In the genomic region with DNA sequence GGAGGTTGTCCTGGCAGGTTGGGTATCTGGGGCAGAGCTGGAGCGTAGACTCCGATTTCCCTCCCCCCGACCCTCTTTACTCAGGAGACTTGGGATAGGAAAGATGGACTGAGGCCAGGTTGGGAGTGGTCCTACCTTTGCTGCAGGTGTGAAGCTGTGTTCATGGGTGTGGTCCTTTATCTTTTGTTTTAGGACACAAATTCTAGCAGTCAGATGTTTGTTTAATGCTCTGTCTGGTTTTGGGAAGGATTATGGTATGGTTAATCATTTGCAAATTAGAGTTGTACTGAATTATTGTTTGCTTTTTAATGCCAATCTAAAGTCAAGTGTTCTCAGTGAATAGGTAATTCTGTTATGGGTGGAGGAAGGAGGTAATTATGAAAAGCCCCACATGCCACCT, we compare ENCODE assay signal across 11 cellular contexts. TPM values are rescaled to one million over a fixed set of nuclear protein-coding genes. Genes with fewer than 3 reads are reported as not detected.
DNase-seq lines count a peak whose midpoint lies in the region; FAIRE-seq and TF ChIP-seq lines count a peak whose summit lies in the region.
"Had no signal": no experiment of that assay in that cellular context is flagged by ENCODE, and none has a peak within 500 bp of the region (broad histone marks: within the 10 kb centered on the region; RNA-seq: fewer than 3 reads in every experiment).

No MANE protein-coding gene starts in this region.

- TF ChIP-seq CTCF in brain (conservative IDR thresholded peaks at IDR 0.05) = no peak
- TF ChIP-seq CTCF in osteocyte (IDR thresholded peaks at IDR 0.05) = no peak

- H3K9me3 Mint-ChIP-seq in T-helper 2 cell treated with Interferon-gamma antibody and Interleukin-4, amounts not matched to agents 5 μg/mL and 100 μg/mL, for 36 hours = no peaks in the 10 kb centered on the region
- no peaks in the 10 kb centered on the region for H3K9me3 Mint-ChIP-seq in brain
- H3K9me3 Mint-ChIP-seq in osteocyte (ENCODE audit: unreplicated experiment) = no peaks in the 10 kb centered on the region

- H3K4me1 Mint-ChIP-seq in T-helper 2 cell treated with Interferon-gamma antibody and Interleukin-4, amounts not matched to agents 5 μg/mL and 100 μg/mL, for 36 hours (ENCODE audit: low read depth) = peaks cover 89% of the 10 kb centered on the region
- peaks cover 71% of the 10 kb centered on the region for H3K4me1 Mint-ChIP-seq in brain
- H3K4me1 Mint-ChIP-seq in osteocyte (ENCODE audit: unreplicated experiment) = peaks cover 68% of the 10 kb centered on the region

- DNase-seq in T-helper 2 cell treated with Interferon-gamma antibody and Interleukin-4, amounts not matched to agents 5 μg/mL and 100 μg/mL, for 36 hours (ENCODE audit: low spot score) = no peak
- DNase-seq in T-helper 2 cell (no peak), NCI-H526 (lab: John Stamatoyannopoulos, UW) (peak; percentile 30 to 35), osteocyte (ENCODE audit: extremely low spot score, unreplicated experiment) (no peak), hypothalamus (lab: John Stamatoyannopoulos, UW) (no peak), RCC 7860 (ENCODE audit: low spot score) (no peak)
- no peak for DNase-seq in effector memory CD4-positive, alpha-beta T cell
- DNase-seq: activated CD8-positive, alpha-beta memory T cell treated with anti-CD3 and anti-CD28 coated beads for 24 hours; MV-4-11; occipital lobe had no signal

- FAIRE-seq in RCC 7860 (lab: Jason Lieb, UNC) = no peak

- peaks cover 33% of the 10 kb centered on the region for H3K4me1 ChIP-seq in effector memory CD4-positive, alpha-beta T cell (ENCODE audit: control insufficient read depth, insufficient read depth, low read length, poor library complexity, severe bottlenecking)

- peaks cover 3% of the 10 kb centered on the region for H3K36me3 ChIP-seq in effector memory CD4-positive, alpha-beta T cell (ENCODE audit: control insufficient read depth, insufficient read depth, low read length)

- no peak overlapping the region for H3K27ac ChIP-seq in effector memory CD4-positive, alpha-beta T cell (ENCODE audit: insufficient read depth, low read length, poor library complexity, severe bottlenecking)

- peak overlapping the region; percentile 72 for H3K4me3 Mint-ChIP-seq in T-helper 2 cell treated with Interferon-gamma antibody and Interleukin-4, amounts not matched to agents 5 μg/mL and 100 μg/mL, for 36 hours
- H3K4me3 Mint-ChIP-seq in brain = peak overlapping the region in 1 of 5 experiments; percentile 46
- no peak overlapping the region for H3K4me3 Mint-ChIP-seq in osteocyte (ENCODE audit: unreplicated experiment)

- no peaks in the 10 kb centered on the region for H3K27me3 ChIP-seq in effector memory CD4-positive, alpha-beta T cell (replicated peaks; ENCODE audit: control insufficient read depth, insufficient read depth, low read length, poor library complexity, severe bottlenecking)

- no peaks in the 10 kb centered on the region for H3K9me3 ChIP-seq in effector memory CD4-positive, alpha-beta T cell (ENCODE audit: control insufficient read depth, low read length)

- H3K27ac Mint-ChIP-seq in T-helper 2 cell treated with Interferon-gamma antibody and Interleukin-4, amounts not matched to agents 5 μg/mL and 100 μg/mL, for 36 hours = peak overlapping the region; percentile 83
- H3K27ac Mint-ChIP-seq in brain (peak overlapping the region in 4 of 5 experiments; percentile 35 to 92 (median 60)), osteocyte (ENCODE audit: unreplicated experiment) (peak overlapping the region; percentile 32)

- H3K4me3 ChIP-seq in effector memory CD4-positive, alpha-beta T cell (ENCODE audit: insufficient read depth, low read depth, low read length, poor library complexity, severe bottlenecking) = no peak overlapping the region

- no peaks in the 10 kb centered on the region for H3K27me3 Mint-ChIP-seq in T-helper 2 cell treated with Interferon-gamma antibody and Interleukin-4, amounts not matched to agents 5 μg/mL and 100 μg/mL, for 36 hours (ENCODE audit: low read depth)
- no peaks in the 10 kb centered on the region for H3K27me3 Mint-ChIP-seq in brain
- no peaks in the 10 kb centered on the region for H3K27me3 Mint-ChIP-seq in osteocyte (ENCODE audit: unreplicated experiment)

- H3K36me3 Mint-ChIP-seq in T-helper 2 cell treated with Interferon-gamma antibody and Interleukin-4, amounts not matched to agents 5 μg/mL and 100 μg/mL, for 36 hours (ENCODE audit: low read depth) = peaks cover 53% of the 10 kb centered on the region
- H3K36me3 Mint-ChIP-seq in brain (peaks cover 22% of the 10 kb centered on the region), osteocyte (ENCODE audit: unreplicated experiment) (peaks cover 7% of the 10 kb centered on the region)

RNA-seq across cellular contexts. Expression of gene FAM120AOS, which starts 14.1 kb away (rescaled TPM):
- 50.5 TPM for polyA plus RNA-seq in brain (ENCODE audit: insufficient read depth, low read depth, low replicate concordance)
- total RNA-seq in osteocyte = 33.9 and 36.4 TPM in 2 replicates

RNA-seq across cellular contexts. Expression of gene FAM120A, which starts 16.0 kb away (rescaled TPM):
- polyA plus RNA-seq in brain (ENCODE audit: insufficient read depth, low read depth, low replicate concordance) = 61.7 TPM
- total RNA-seq in osteocyte = 93.1 and 95.9 TPM in 2 replicates

Comparison
In these comparisons a context has a peak if more than half of its experiments do, and no peak if none do; other contexts are left out.
1. DNase-seq: peak in NCI-H526 (2 of 2); none in T-helper 2 cell treated with Interferon-gamma antibody and Interleukin-4, amounts not matched to agents 5 μg/mL and 100 μg/mL, for 36 hours (single experiment), T-helper 2 cell (0 of 5), osteocyte (single experiment), hypothalamus (0 of 51), RCC 7860 (single experiment) and effector memory CD4-positive, alpha-beta T cell (0 of 3).
2. H3K27ac Mint-ChIP-seq: peak in every context shown above with its lines; median percentile 83 in T-helper 2 cell treated with Interferon-gamma antibody and Interleukin-4, amounts not matched to agents 5 μg/mL and 100 μg/mL, for 36 hours; 60 in brain; 32 in osteocyte.